9 cellular contexts compared by ENCODE assay signal in genomic region chr10:24706479-24707118, GRCh38. TPM values are rescaled to one million over a fixed set of nuclear protein-coding genes. Genes with fewer than 3 reads are reported as not detected.
DNase-seq lines count a peak whose midpoint lies in the region; ATAC-seq and TF ChIP-seq lines count a peak whose summit lies in the region.
"Had no signal": no experiment of that assay in that cellular context is flagged by ENCODE, and none has a peak within 500 bp of the region (broad histone marks: within the 10 kb centered on the region; RNA-seq: fewer than 3 reads in every experiment).

No MANE protein-coding gene starts in this region.

- TF ChIP-seq POLR2A in GM18505 (IDR thresholded peaks at IDR 0.05; ENCODE audit: borderline replicate concordance, extremely low read depth, insufficient read depth, insufficient read length) = no peak

- H3K56ac ChIP-seq in mesendoderm (ENCODE audit: low read length) = no peak overlapping the region

- no peak overlapping the region for H2BK15ac ChIP-seq in mesendoderm (replicated peaks; ENCODE audit: low read depth)

- H3K9me3 Mint-ChIP-seq in activated T-helper 1 cell treated with anti-CD3 and anti-CD28 coated beads, Interleukin-12 subunit alpha, Interleukin-12 subunit beta, Interleukin-2, Interleukin-4 antibody, amounts not matched to agents 30 ng/mL and 10 ng/mL and 1 ng/mL, durations not matched to agents 14 hours and 24 hours and 36 hours = no peaks in the 10 kb centered on the region

- ATAC-seq in GM18505 (IDR thresholded peaks at IDR 0.05; ENCODE audit: unreplicated experiment) = peak; percentile 51
- no peak for ATAC-seq in GM18870 (IDR thresholded peaks at IDR 0.05; ENCODE audit: unreplicated experiment)

- H4K5ac ChIP-seq in mesendoderm (ENCODE audit: low read length) = no peak overlapping the region

- H3K4me3 ChIP-seq in AG04450 (ENCODE audit: low read depth, low read length) = no peak overlapping the region
- H3K4me3 ChIP-seq in mesendoderm (ENCODE audit: low read length) = no peak overlapping the region
- H3K4me3 ChIP-seq: HAP-1 had no signal

- DNase-seq in AG04450 (ENCODE audit: low read depth, low spot score) (peak; percentile 83), Kasumi-1 (lab: John Stamatoyannopoulos, UW) (peak; percentile 94 to 95), iris pigment epithelial cell (ENCODE audit: low read depth) (peak; percentile 99), mesendoderm (no peak), NCI-H774 (lab: John Stamatoyannopoulos, UW) (no peak)
- peak; percentile 26 for DNase-seq in activated T-helper 1 cell treated with anti-CD3 and anti-CD28 coated beads, Interleukin-12 subunit alpha, Interleukin-12 subunit beta, Interleukin-2, Interleukin-4 antibody, amounts not matched to agents 30 ng/mL and 10 ng/mL and 1 ng/mL, durations not matched to agents 14 hours and 24 hours and 36 hours (ENCODE audit: low spot score)

- H3K4me3 Mint-ChIP-seq in activated T-helper 1 cell treated with anti-CD3 and anti-CD28 coated beads, Interleukin-12 subunit alpha, Interleukin-12 subunit beta, Interleukin-2, Interleukin-4 antibody, amounts not matched to agents 30 ng/mL and 10 ng/mL and 1 ng/mL, durations not matched to agents 14 hours and 24 hours and 36 hours = no peak overlapping the region

- POLR2A ChIA-PET in AG04450 (lab: Yijun Ruan, JAX) = interaction anchor here (1.5 kb wide), 1 partner anchor 263 kb away, joined by 3 read pairs; no protein-coding TSS in a partner anchor

- no peaks in the 10 kb centered on the region for H3K27me3 Mint-ChIP-seq in activated T-helper 1 cell treated with anti-CD3 and anti-CD28 coated beads, Interleukin-12 subunit alpha, Interleukin-12 subunit beta, Interleukin-2, Interleukin-4 antibody, amounts not matched to agents 30 ng/mL and 10 ng/mL and 1 ng/mL, durations not matched to agents 14 hours and 24 hours and 36 hours (ENCODE audit: insufficient read depth)

- H3K27me3 ChIP-seq in AG04450 (ENCODE audit: control insufficient read depth, insufficient read depth, low read length) (no peaks in the 10 kb centered on the region), mesendoderm (ENCODE audit: insufficient read depth, low read length, poor library complexity) (no peaks in the 10 kb centered on the region)

- no peaks in the 10 kb centered on the region for H3K36me3 ChIP-seq in mesendoderm (ENCODE audit: control insufficient read depth, insufficient read depth, low read length)
- H3K36me3 ChIP-seq: HAP-1 had no signal

- TF ChIP-seq CTCF in AG04450 (IDR thresholded peaks at IDR 0.05; ENCODE audit: low read depth, low read length) = no peak

- no peaks in the 10 kb centered on the region for H3K9me3 ChIP-seq in AG04450 (ENCODE audit: control insufficient read depth, insufficient read depth, low read length)
- H3K9me3 ChIP-seq: HAP-1 had no signal

- peaks cover 23% of the 10 kb centered on the region for H3K4me1 Mint-ChIP-seq in activated T-helper 1 cell treated with anti-CD3 and anti-CD28 coated beads, Interleukin-12 subunit alpha, Interleukin-12 subunit beta, Interleukin-2, Interleukin-4 antibody, amounts not matched to agents 30 ng/mL and 10 ng/mL and 1 ng/mL, durations not matched to agents 14 hours and 24 hours and 36 hours (ENCODE audit: low read depth)

- no peak overlapping the region for H3K4me2 ChIP-seq in mesendoderm (ENCODE audit: low read length)

- no peaks in the 10 kb centered on the region for H3K4me1 ChIP-seq in mesendoderm (ENCODE audit: control insufficient read depth, low read depth, low read length)

- no peak overlapping the region for H2BK120ac ChIP-seq in mesendoderm (ENCODE audit: low read depth, low read length)

- H3K23ac ChIP-seq in mesendoderm (ENCODE audit: low read length) = no peak overlapping the region

- WGBS in mesendoderm (ENCODE audit: extremely low coverage, insufficient coverage, low lambda C conversion rate) = no CpG with 5 or more reads among the region's 7 CpGs

- H3K79me1 ChIP-seq in mesendoderm (ENCODE audit: low read length) = peaks cover 18% of the 10 kb centered on the region

- H3K9ac ChIP-seq in mesendoderm (ENCODE audit: low read length) = no peak overlapping the region

- intact Hi-C loops in activated T-helper 1 cell treated with anti-CD3 and anti-CD28 coated beads, Interleukin-12 subunit alpha, Interleukin-12 subunit beta, Interleukin-2, Interleukin-4 antibody, amounts not matched to agents 30 ng/mL and 10 ng/mL and 1 ng/mL, durations not matched to agents 14 hours and 24 hours and 36 hours (cut with micrococcal nuclease) = loop anchor here (1.0 to 5.0 kb wide), 5 partner anchors 18 to 311 kb away; partner anchors contain the start of genes ENKUR and THNSL1

- CTCF ChIA-PET in AG04450 (lab: Charles Lee) = interaction anchor here (0.6 to 3.2 kb wide), 4 partner anchors 16 to 374 kb away, joined by 3 to 14 read pairs (median 4); no protein-coding TSS in a partner anchor

- H4K8ac ChIP-seq in mesendoderm (ENCODE audit: low read depth, low read length) = no peak overlapping the region

- peaks cover 20% of the 10 kb centered on the region for H3K79me2 ChIP-seq in mesendoderm (ENCODE audit: control insufficient read depth, insufficient read depth, low read length)

- no peak overlapping the region for H3K18ac ChIP-seq in mesendoderm (ENCODE audit: low read length)

- H3K4ac ChIP-seq in mesendoderm (ENCODE audit: low read depth, low read length) = no peak overlapping the region

- no peak overlapping the region for H2AK5ac ChIP-seq in mesendoderm (ENCODE audit: low read length)

- peak overlapping the region; percentile 41 for H3K27ac ChIP-seq in AG04450 (ENCODE audit: low read depth, low read length)
- H3K27ac ChIP-seq in mesendoderm (ENCODE audit: low read depth, low read length) = no peak overlapping the region

- no peak overlapping the region for H2BK5ac ChIP-seq in mesendoderm (ENCODE audit: low read length)

- peaks cover 5% of the 10 kb centered on the region for H3K36me3 Mint-ChIP-seq in activated T-helper 1 cell treated with anti-CD3 and anti-CD28 coated beads, Interleukin-12 subunit alpha, Interleukin-12 subunit beta, Interleukin-2, Interleukin-4 antibody, amounts not matched to agents 30 ng/mL and 10 ng/mL and 1 ng/mL, durations not matched to agents 14 hours and 24 hours and 36 hours (ENCODE audit: low read depth)

- H3K27ac Mint-ChIP-seq in activated T-helper 1 cell treated with anti-CD3 and anti-CD28 coated beads, Interleukin-12 subunit alpha, Interleukin-12 subunit beta, Interleukin-2, Interleukin-4 antibody, amounts not matched to agents 30 ng/mL and 10 ng/mL and 1 ng/mL, durations not matched to agents 14 hours and 24 hours and 36 hours = no peak overlapping the region

RNA-seq across cellular contexts. Expression of gene ARHGAP21, which starts 17.1 kb away (rescaled TPM):
- polyA plus RNA-seq in AG04450 (2011; rRNA removed) = 93.1 and 126 TPM in 2 replicates
- 126 and 169 TPM in 2 replicates for polyA minus RNA-seq in AG04450 (2011; rRNA and poly(A)+ RNA removed)
- 51.1 and 59.4 TPM in 2 replicates for total RNA-seq in activated T-helper 1 cell treated with anti-CD3 and anti-CD28 coated beads, Interleukin-12 subunit alpha, Interleukin-12 subunit beta, Interleukin-2, Interleukin-4 antibody, amounts not matched to agents 30 ng/mL and 10 ng/mL and 1 ng/mL, durations not matched to agents 14 hours and 24 hours and 36 hours
- 28.4 TPM for polyA plus RNA-seq in mesendoderm (2013, experiment 1 of 2)
- polyA plus RNA-seq in mesendoderm (2013, experiment 2 of 2) = 27.2 TPM

Comparison
In these comparisons a context has a peak if more than half of its experiments do, and no peak if none do; other contexts are left out.
1. DNase-seq: peak in AG04450 (single experiment), Kasumi-1 (2 of 2), activated T-helper 1 cell treated with anti-CD3 and anti-CD28 coated beads, Interleukin-12 subunit alpha, Interleukin-12 subunit beta, Interleukin-2, Interleukin-4 antibody, amounts not matched to agents 30 ng/mL and 10 ng/mL and 1 ng/mL, durations not matched to agents 14 hours and 24 hours and 36 hours (single experiment) and iris pigment epithelial cell (single experiment); none in mesendoderm (single experiment) and NCI-H774 (single experiment).